ENCODE assay signal across 19 cellular contexts in genomic region chr12:132251741-132252490, GRCh38.
"Had no signal": no experiment of that assay in that cellular context is flagged by ENCODE, and none has a peak within 500 bp of the region (broad histone marks: within the 10 kb centered on the region; RNA-seq: fewer than 3 reads in every experiment).

No MANE protein-coding gene starts in this region.

- H3K27ac Mint-ChIP-seq: nephron progenitor cell had no signal

- H3K9me3 ChIP-seq: heart left ventricle, neutrophil had no signal

- FAIRE-seq: endometrium, frontal cortex, islet of Langerhans, small intestine had no signal

- DNase-seq: cortex of kidney; effector CD8-positive, alpha-beta T cell; hypothalamus; mesenchymal stem cell; midbrain; nephron progenitor cell; small intestine; stimulated activated CD4-positive, alpha-beta T cell treated with anti-CD3 and anti-CD28 coated beads, Interleukin-12 subunit alpha, Interleukin-12 subunit beta, amount 100 ng/mL, for 4 hours; stimulated activated naive CD4-positive, alpha-beta T cell treated with Interleukin-2 at 50 U/mL for 16 hours; trophoblast cell had no signal

- H3K36me3 ChIP-seq: heart left ventricle, neutrophil had no signal

- H3K4me3 ChIP-seq: dorsolateral prefrontal cortex, heart left ventricle, lung had no signal

- H3K4me1 ChIP-seq: heart left ventricle had no signal

- H3K4me3 Mint-ChIP-seq: nephron progenitor cell had no signal

- H3K9me3 Mint-ChIP-seq: nephron progenitor cell had no signal

- ATAC-seq: esophagus mucosa, heart left ventricle, left lobe of liver had no signal

- H3K27ac ChIP-seq: dorsolateral prefrontal cortex, heart left ventricle, neutrophil had no signal

- H3K27me3 ChIP-seq: dorsolateral prefrontal cortex had no signal
